ENCODE assay signal across 8 cellular contexts in genomic region chr15:39127925-39128617, GRCh38.
DNase-seq lines count a peak whose midpoint lies in the region; ATAC-seq and TF ChIP-seq lines count a peak whose summit lies in the region.

No MANE protein-coding gene starts in this region.

- no peak for TF ChIP-seq CTCF in brain (conservative IDR thresholded peaks at IDR 0.05)

- ATAC-seq in HG03025 (IDR thresholded peaks at IDR 0.05; ENCODE audit: low FRiP score, unreplicated experiment) = no peak

- peak; percentile 64 for DNase-seq in COR-L47 (lab: John Stamatoyannopoulos, UW)
- peak; percentile 70 for DNase-seq in MG63
- DNase-seq in lung microvascular endothelial cell (ENCODE audit: low read depth in 2 of 2) = peak; percentile 95 to 98
- no peak for DNase-seq in stimulated activated CD4-positive, alpha-beta T cell treated with anti-CD3 and anti-CD28 coated beads, Interleukin-4, amount 100 ng/mL, for 4 hours
- no peak for DNase-seq in stimulated activated CD8-positive, alpha-beta memory T cell treated with anti-CD3 and anti-CD28 coated beads, Interleukin-4, amount 100 ng/mL, for 48 hours
- no peak for DNase-seq in DMS114 treated with DMSO at 0.1 percent for 48 hours (lab: John Stamatoyannopoulos, UW; ENCODE audit: unreplicated experiment)

- H3K4me3 ChIP-seq in MG63 = no peak overlapping the region

- no peaks in the 10 kb centered on the region for H3K36me3 ChIP-seq in MG63

- no peaks in the 10 kb centered on the region for H3K27me3 Mint-ChIP-seq in brain

- peaks cover 24% of the 10 kb centered on the region for H3K4me1 Mint-ChIP-seq in brain

- H3K4me3 Mint-ChIP-seq in brain = no peak overlapping the region

- H3K27me3 ChIP-seq in MG63 = no peaks in the 10 kb centered on the region

- no peaks in the 10 kb centered on the region for H3K9me3 ChIP-seq in MG63

- H3K27ac Mint-ChIP-seq in brain = peak overlapping the region in 4 of 5 experiments; percentile 21 to 78 (median 54)

- no peaks in the 10 kb centered on the region for H3K36me3 Mint-ChIP-seq in brain

- H3K9me3 Mint-ChIP-seq in brain = peaks cover 0 to 5% (median 0%) of the 10 kb centered on the region in 5 experiments

Comparison
In these comparisons a context has a peak if more than half of its experiments do, and no peak if none do; other contexts are left out.
1. DNase-seq: peak in COR-L47 (single experiment), MG63 (single experiment) and lung microvascular endothelial cell (2 of 2); none in stimulated activated CD4-positive, alpha-beta T cell treated with anti-CD3 and anti-CD28 coated beads, Interleukin-4, amount 100 ng/mL, for 4 hours (0 of 2), stimulated activated CD8-positive, alpha-beta memory T cell treated with anti-CD3 and anti-CD28 coated beads, Interleukin-4, amount 100 ng/mL, for 48 hours (single experiment) and DMS114 treated with DMSO at 0.1 percent for 48 hours (single experiment).